ENCODE assay signal across 9 cellular contexts in the genomic region with DNA sequence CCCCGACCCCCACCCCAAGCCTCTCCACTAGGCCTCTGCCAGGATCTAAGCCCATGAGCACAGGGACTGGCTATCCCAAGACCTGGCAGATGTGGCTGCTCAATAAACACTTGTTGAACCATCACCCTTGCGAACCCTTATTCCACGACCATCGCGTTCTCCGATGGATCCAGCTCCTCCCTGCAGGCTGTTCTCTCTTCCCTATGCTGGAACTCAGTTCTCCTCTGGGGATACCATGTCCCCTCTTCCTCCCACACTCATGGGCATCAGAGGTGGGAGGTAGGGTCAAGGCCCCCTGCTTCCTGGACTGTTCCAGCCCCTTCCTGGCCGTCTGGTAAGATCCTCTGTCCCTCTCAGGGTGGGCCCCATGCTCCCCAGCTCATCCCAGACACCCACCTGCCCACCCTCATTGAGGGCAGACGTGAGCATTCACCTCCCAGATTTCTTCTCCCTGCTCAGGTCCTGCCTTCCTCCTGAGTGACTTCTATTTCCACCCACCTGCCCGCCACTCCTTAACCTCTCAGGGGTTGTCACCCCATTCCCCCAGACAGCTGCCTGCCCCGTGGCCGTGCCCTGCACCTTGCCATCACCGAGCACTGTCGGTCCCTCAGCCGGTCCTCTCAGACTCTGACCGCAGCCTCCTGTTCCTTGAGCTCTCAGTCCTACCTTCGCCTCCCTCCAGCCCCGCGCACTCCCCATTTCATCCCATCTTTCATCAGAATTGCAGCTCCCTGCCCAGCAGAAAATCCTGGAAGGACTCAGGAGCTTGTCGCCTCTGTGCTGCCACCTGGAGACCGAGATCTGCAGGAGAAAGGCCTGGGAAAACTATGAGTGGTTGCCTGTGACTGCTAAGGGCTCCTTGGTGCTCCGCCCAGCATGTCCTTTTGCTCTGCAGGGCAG. TPM values are rescaled to one million over a fixed set of nuclear protein-coding genes. Genes with fewer than 3 reads are reported as not detected.
A peak's percentile ranks its signal among the peaks of the same experiment; 100 is the strongest.
DNase-seq lines count a peak whose midpoint lies in the region; ATAC-seq, FAIRE-seq and TF ChIP-seq lines count a peak whose summit lies in the region.
"Had no signal": no experiment of that assay in that cellular context is flagged by ENCODE, and none has a peak within 500 bp of the region (broad histone marks: within the 10 kb centered on the region; RNA-seq: fewer than 3 reads in every experiment).

No MANE protein-coding gene starts in this region.

- in situ Hi-C loops in T47D (cut with HindIII; ENCODE audit: low pct_unique_long_range_greater_than_20kb, low sequenced_read_pairs) = no loop called here
- in situ Hi-C loops in HepG2 (cut with HindIII; ENCODE audit: extremely low pct_ligation_motif_present, low pct_unique_long_range_greater_than_20kb) = loop anchor here (5.0 kb wide), 1 partner anchor 69 kb away; no protein-coding TSS in a partner anchor

- ATAC-seq in HepG2 = peak; percentile 78
- no peak for ATAC-seq in activated naive CD8-positive, alpha-beta T cell treated with anti-CD3 and anti-CD28 coated beads, Interleukin-2, amount 50 U/mL, for 24 hours

- peaks cover 16% of the 10 kb centered on the region for H3K36me3 Mint-ChIP-seq in activated naive CD8-positive, alpha-beta T cell treated with anti-CD3 and anti-CD28 coated beads, Interleukin-2, amount 50 U/mL, for 24 hours (ENCODE audit: low read depth)

- no peaks in the 10 kb centered on the region for H4K20me1 ChIP-seq in HepG2 (ENCODE audit: insufficient read depth, low read length)

- no peak for TF ChIP-seq POLR2A in HepG2 (IDR thresholded peaks at IDR 0.05; ENCODE audit: insufficient read depth in 1 of 2, low read depth in 2 of 2, low read length in 2 of 2)

- CTCF ChIA-PET in HepG2 (lab: Yijun Ruan, JAX; ENCODE audit: low intra/inter-chr PET ratio, low total read pairs) = interaction anchor here (1.9 kb wide), 1 partner anchor 63 kb away, joined by 19 read pairs; no protein-coding TSS in a partner anchor

- H3K27me3 Mint-ChIP-seq in activated naive CD8-positive, alpha-beta T cell treated with anti-CD3 and anti-CD28 coated beads, Interleukin-2, amount 50 U/mL, for 24 hours = no peaks in the 10 kb centered on the region

- H3K27ac ChIP-seq in HepG2 (ENCODE audit: extremely low read length, insufficient read depth, low read length) = no peak overlapping the region
- H3K27ac ChIP-seq: BLaER1 had no signal

- no peaks in the 10 kb centered on the region for H3K9me3 ChIP-seq in HepG2 (ENCODE audit: low read length)
- H3K9me3 ChIP-seq: BLaER1 had no signal

- H3K4me1 ChIP-seq in HepG2 (ENCODE audit: insufficient read depth, low read length) = no peaks in the 10 kb centered on the region

- H3K4me2 ChIP-seq in HepG2 (ENCODE audit: low read depth, low read length) = no peak overlapping the region

- H3K36me3 ChIP-seq in HepG2 (replicated peaks in 1 of 2; ENCODE audit: control insufficient read depth in 1 of 2, insufficient read depth in 2 of 2, low read length in 2 of 2) = peaks cover 4 to 16% of the 10 kb centered on the region in 2 experiments; a peak in 3 of 5 replicates

- no peak overlapping the region for H3K4me3 Mint-ChIP-seq in activated naive CD8-positive, alpha-beta T cell treated with anti-CD3 and anti-CD28 coated beads, Interleukin-2, amount 50 U/mL, for 24 hours

- H3K4me3 ChIP-seq in HepG2 (replicated peaks in 1 of 3; ENCODE audit: insufficient read depth in 1 of 3, low read depth in 2 of 3, low read length in 3 of 3) = no peak overlapping the region
- H3K4me3 ChIP-seq: BLaER1 had no signal

- no peaks in the 10 kb centered on the region for H3K4me1 Mint-ChIP-seq in activated naive CD8-positive, alpha-beta T cell treated with anti-CD3 and anti-CD28 coated beads, Interleukin-2, amount 50 U/mL, for 24 hours

- H2AFZ ChIP-seq in HepG2 (ENCODE audit: low read length) = no peak overlapping the region

- 81% methylated on average over 20 of the region's 21 CpGs for WGBS in HepG2 (ENCODE audit: low lambda C conversion rate)

- TF ChIP-seq EP300 in HepG2 (IDR thresholded peaks at IDR 0.05; ENCODE audit: low read depth in 2 of 2, low read length in 2 of 2) (no peak), HepG2 (CRISPR knock-in tag; IDR thresholded peaks at IDR 0.05; ENCODE audit: borderline replicate concordance) (no peak)

- H3K27ac Mint-ChIP-seq in activated naive CD8-positive, alpha-beta T cell treated with anti-CD3 and anti-CD28 coated beads, Interleukin-2, amount 50 U/mL, for 24 hours = no peak overlapping the region

- peak; percentile 7 to 33 for DNase-seq in NCI-H2081 (lab: John Stamatoyannopoulos, UW)
- DNase-seq in NCI-H2081 treated with DMSO at 0.1 percent for 48 hours (lab: John Stamatoyannopoulos, UW) = no peak
- peak; percentile 21 for DNase-seq in NCI-H1092 treated with DMSO at 0.1 percent for 48 hours (lab: John Stamatoyannopoulos, UW)
- DNase-seq in T47D (ENCODE audit: low read depth in 1 of 2, low spot score in 1 of 2) = peak; percentile 80 to 86
- peak; percentile 51 for DNase-seq in HepG2 (ENCODE audit: low spot score)
- no peak for DNase-seq in T-helper 9 cell
- DNase-seq in effector CD8-positive, alpha-beta T cell (lab: John Stamatoyannopoulos, UW) = no peak
- DNase-seq in activated naive CD8-positive, alpha-beta T cell treated with anti-CD3 and anti-CD28 coated beads, Interleukin-2, amount 50 U/mL, for 24 hours = no peak

- peak; percentile 63 for FAIRE-seq in HepG2 (lab: Jason Lieb, UNC)

- H3K27me3 ChIP-seq in HepG2 (ENCODE audit: control insufficient read depth in 1 of 2, insufficient read depth in 2 of 2, low read length in 2 of 2) = 0 out of 5 replicates have a peak, but pooled peaks cover 0 to 6% of the 10 kb centered on the region in 2 experiments
- H3K27me3 ChIP-seq: BLaER1 had no signal

- no peaks in the 10 kb centered on the region for H3K9me3 Mint-ChIP-seq in activated naive CD8-positive, alpha-beta T cell treated with anti-CD3 and anti-CD28 coated beads, Interleukin-2, amount 50 U/mL, for 24 hours

- no TSS peak for BruUV-seq in HepG2 (replicated peaks; lab: Mats Ljungman, UMichigan)

- TF ChIP-seq RAD21 in HepG2 (CRISPR knock-in tag; IDR thresholded peaks at IDR 0.05) = no peak

- intact Hi-C loops in HepG2 (cut with micrococcal nuclease; ENCODE audit: unreplicated experiment) = no loop called here

- POLR2A ChIA-PET in HepG2 (lab: Yijun Ruan, JAX) = interaction anchor here (0.9 to 1.3 kb wide), 3 partner anchors 42 to 64 kb away, joined by 3 to 5 read pairs (median 4); partner anchors contain the start of gene PML

- H3K79me2 ChIP-seq in HepG2 (ENCODE audit: insufficient read depth, low read length) = no peaks in the 10 kb centered on the region

- H3K9ac ChIP-seq in HepG2 (ENCODE audit: insufficient read depth, low read depth, low read length) = no peak overlapping the region
- H3K9ac ChIP-seq: BLaER1 had no signal

- TF ChIP-seq CTCF in HepG2 (CRISPR knock-in tag; IDR thresholded peaks at IDR 0.05) = peak; percentile 73

RNA-seq across cellular contexts. Expression of gene PML, which starts 42.0 kb away (rescaled TPM):
- total RNA-seq in HepG2 (2016; rRNA removed; fragmentation: Illumina TruSeq; extraction: Trizol) = 2.9 and 3.9 TPM in 2 replicates
- 1.4 and 1.8 TPM in 2 replicates for total RNA-seq in HepG2 (2016; cell fraction: cytosol; rRNA removed; fragmentation: Illumina TruSeq; extraction: Trizol; ENCODE audit: low read depth)
- total RNA-seq in HepG2 (2016; cell fraction: insoluble cytoplasmic fraction; rRNA removed; fragmentation: Illumina TruSeq; extraction: Trizol) = 3.0 and 4.3 TPM in 2 replicates
- total RNA-seq in HepG2 (2016; cell fraction: membrane; rRNA removed; fragmentation: Illumina TruSeq; extraction: Trizol) = 2.4 and 2.6 TPM in 2 replicates
- 5.4 and 6.2 TPM in 2 replicates for total RNA-seq in HepG2 (2016; cell fraction: nucleus; rRNA removed; fragmentation: Illumina TruSeq; extraction: Trizol)
- polyA plus RNA-seq in HepG2 (2011; rRNA removed) = 2.9 and 3.9 TPM in 2 replicates
- polyA plus RNA-seq in HepG2 (2011; cell fraction: cytosol; rRNA removed) = 1.5 and 2.7 TPM in 2 replicates
- polyA plus RNA-seq in HepG2 (2011; cell fraction: nucleus; rRNA removed) = 16.7 and 19.0 TPM in 2 replicates
- polyA plus RNA-seq in HepG2 (2012) = 8.7 and 10.3 TPM in 2 replicates
- polyA plus RNA-seq in HepG2 (2016; cell fraction: cytosol; fragmentation: Illumina TruSeq; extraction: Trizol; ENCODE audit: low read depth) = 1.5 and 1.7 TPM in 2 replicates
- 6.6 and 9.3 TPM in 2 replicates for polyA plus RNA-seq in HepG2 (2016; cell fraction: insoluble cytoplasmic fraction; fragmentation: Illumina TruSeq; extraction: Trizol; ENCODE audit: low read depth)
- polyA plus RNA-seq in HepG2 (2016; cell fraction: membrane; fragmentation: Illumina TruSeq; extraction: Trizol; ENCODE audit: low read depth) = 3.4 and 4.2 TPM in 2 replicates
- 18.1 and 20.7 TPM in 2 replicates for polyA plus RNA-seq in HepG2 (2016; cell fraction: nucleus; fragmentation: Illumina TruSeq; extraction: Trizol; ENCODE audit: insufficient read depth, low read depth)
- polyA minus RNA-seq in HepG2 (2011; rRNA and poly(A)+ RNA removed; ENCODE audit: low replicate concordance) = 11.9 and 16.2 TPM in 2 replicates
- 6.8 and 10.8 TPM in 2 replicates for polyA minus RNA-seq in HepG2 (2011; cell fraction: cytosol; rRNA and poly(A)+ RNA removed)
- polyA minus RNA-seq in HepG2 (2011; cell fraction: nucleus; rRNA and poly(A)+ RNA removed) = 8.4 and 9.9 TPM in 2 replicates

RNA-seq across cellular contexts. Expression of gene STOML1, which starts 44.4 kb away (rescaled TPM):
- total RNA-seq in HepG2 (2016; rRNA removed; fragmentation: Illumina TruSeq; extraction: Trizol) = 2.7 and 3.7 TPM in 2 replicates
- 1.0 and 1.5 TPM in 2 replicates for total RNA-seq in HepG2 (2016; cell fraction: cytosol; rRNA removed; fragmentation: Illumina TruSeq; extraction: Trizol; ENCODE audit: low read depth)
- 2.2 and 4.1 TPM in 2 replicates for total RNA-seq in HepG2 (2016; cell fraction: insoluble cytoplasmic fraction; rRNA removed; fragmentation: Illumina TruSeq; extraction: Trizol)
- total RNA-seq in HepG2 (2016; cell fraction: membrane; rRNA removed; fragmentation: Illumina TruSeq; extraction: Trizol) = 2.5 TPM in 2 replicates
- total RNA-seq in HepG2 (2016; cell fraction: nucleus; rRNA removed; fragmentation: Illumina TruSeq; extraction: Trizol) = 2.7 and 3.7 TPM in 2 replicates
- polyA plus RNA-seq in HepG2 (2011; rRNA removed) = 3.5 TPM in 2 replicates
- polyA plus RNA-seq in HepG2 (2011; cell fraction: cytosol; rRNA removed) = 2.4 and 3.4 TPM in 2 replicates
- 4.3 and 5.5 TPM in 2 replicates for polyA plus RNA-seq in HepG2 (2011; cell fraction: nucleus; rRNA removed)
- 1.7 and 2.1 TPM in 2 replicates for polyA plus RNA-seq in HepG2 (2012)
- polyA plus RNA-seq in HepG2 (2016; cell fraction: cytosol; fragmentation: Illumina TruSeq; extraction: Trizol; ENCODE audit: low read depth) = 0.77 and 1.3 TPM in 2 replicates
- 1.5 and 1.6 TPM in 2 replicates for polyA plus RNA-seq in HepG2 (2016; cell fraction: insoluble cytoplasmic fraction; fragmentation: Illumina TruSeq; extraction: Trizol; ENCODE audit: low read depth)
- 1.4 and 1.5 TPM in 2 replicates for polyA plus RNA-seq in HepG2 (2016; cell fraction: membrane; fragmentation: Illumina TruSeq; extraction: Trizol; ENCODE audit: low read depth)
- 5.6 and 5.8 TPM in 2 replicates for polyA plus RNA-seq in HepG2 (2016; cell fraction: nucleus; fragmentation: Illumina TruSeq; extraction: Trizol; ENCODE audit: insufficient read depth, low read depth)
- polyA minus RNA-seq in HepG2 (2011; rRNA and poly(A)+ RNA removed; ENCODE audit: low replicate concordance) = 4.1 and 6.9 TPM in 2 replicates
- polyA minus RNA-seq in HepG2 (2011; cell fraction: cytosol; rRNA and poly(A)+ RNA removed) = 1.6 and 1.8 TPM in 2 replicates
- polyA minus RNA-seq in HepG2 (2011; cell fraction: nucleus; rRNA and poly(A)+ RNA removed) = 1.9 and 2.9 TPM in 2 replicates

RNA-seq across cellular contexts. Expression of gene GOLGA6A, which starts 45.8 kb away (rescaled TPM):
- 0.04 TPM in 1 of 2 replicates, not detected in the other for total RNA-seq in HepG2 (2016; rRNA removed; fragmentation: Illumina TruSeq; extraction: Trizol)
- not detected in 2 replicates for total RNA-seq in HepG2 (2016; cell fraction: cytosol; rRNA removed; fragmentation: Illumina TruSeq; extraction: Trizol; ENCODE audit: low read depth)
- not detected in 2 replicates for total RNA-seq in HepG2 (2016; cell fraction: insoluble cytoplasmic fraction; rRNA removed; fragmentation: Illumina TruSeq; extraction: Trizol)
- not detected in 2 replicates for total RNA-seq in HepG2 (2016; cell fraction: membrane; rRNA removed; fragmentation: Illumina TruSeq; extraction: Trizol)
- not detected in 2 replicates for total RNA-seq in HepG2 (2016; cell fraction: nucleus; rRNA removed; fragmentation: Illumina TruSeq; extraction: Trizol)
- 0.22 TPM in 1 of 2 replicates, not detected in the other for polyA plus RNA-seq in HepG2 (2011; rRNA removed)
- polyA plus RNA-seq in HepG2 (2011; cell fraction: cytosol; rRNA removed) = 0.03 TPM in 1 of 2 replicates, not detected in the other
- polyA plus RNA-seq in HepG2 (2011; cell fraction: nucleus; rRNA removed) = 0.14 and 0.63 TPM in 2 replicates
- polyA plus RNA-seq in HepG2 (2012) = 0.11 and 0.31 TPM in 2 replicates
- not detected in 2 replicates for polyA plus RNA-seq in HepG2 (2016; cell fraction: cytosol; fragmentation: Illumina TruSeq; extraction: Trizol; ENCODE audit: low read depth)
- polyA plus RNA-seq in HepG2 (2016; cell fraction: insoluble cytoplasmic fraction; fragmentation: Illumina TruSeq; extraction: Trizol; ENCODE audit: low read depth) = not detected in 2 replicates
- polyA plus RNA-seq in HepG2 (2016; cell fraction: membrane; fragmentation: Illumina TruSeq; extraction: Trizol; ENCODE audit: low read depth) = not detected in 2 replicates
- polyA plus RNA-seq in HepG2 (2016; cell fraction: nucleus; fragmentation: Illumina TruSeq; extraction: Trizol; ENCODE audit: insufficient read depth, low read depth) = not detected in 2 replicates
- not detected in 2 replicates for polyA minus RNA-seq in HepG2 (2011; rRNA and poly(A)+ RNA removed; ENCODE audit: low replicate concordance)
- not detected in 2 replicates for polyA minus RNA-seq in HepG2 (2011; cell fraction: cytosol; rRNA and poly(A)+ RNA removed)
- polyA minus RNA-seq in HepG2 (2011; cell fraction: nucleus; rRNA and poly(A)+ RNA removed) = not detected in 2 replicates

Comparison
In these comparisons a context has a peak if more than half of its experiments do, and no peak if none do; other contexts are left out.
1. DNase-seq: peak in NCI-H2081 (2 of 2), NCI-H1092 treated with DMSO at 0.1 percent for 48 hours (single experiment), T47D (2 of 2) and HepG2 (single experiment); none in NCI-H2081 treated with DMSO at 0.1 percent for 48 hours (single experiment), T-helper 9 cell (single experiment), effector CD8-positive, alpha-beta T cell (single experiment) and activated naive CD8-positive, alpha-beta T cell treated with anti-CD3 and anti-CD28 coated beads, Interleukin-2, amount 50 U/mL, for 24 hours (single experiment).